ENCODE assay signal across 25 cellular contexts in the genomic region with DNA sequence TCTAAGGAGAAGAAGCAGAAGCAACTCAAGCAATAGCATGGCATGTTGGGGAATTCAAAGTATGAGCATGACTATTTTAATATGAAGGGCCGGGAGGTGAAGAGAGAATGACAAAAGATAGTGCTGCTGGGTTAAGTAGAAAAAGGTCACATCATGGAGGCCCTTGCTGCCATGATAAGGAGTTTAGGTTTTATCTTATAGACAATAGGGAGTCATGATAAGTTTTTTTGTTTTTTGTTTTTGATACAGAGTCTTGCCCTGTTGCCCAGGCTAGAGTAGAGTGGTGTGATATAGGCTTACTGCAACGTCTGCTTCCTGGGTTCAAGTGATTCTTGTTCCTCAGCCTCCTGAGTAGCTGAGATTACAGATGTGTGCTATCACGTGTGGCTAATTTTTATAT. TPM values are rescaled to one million over a fixed set of nuclear protein-coding genes. Genes with fewer than 3 reads are reported as not detected.
"Had no signal": no experiment of that assay in that cellular context is flagged by ENCODE, and none has a peak within 500 bp of the region (broad histone marks: within the 10 kb centered on the region; RNA-seq: fewer than 3 reads in every experiment).

No MANE protein-coding gene starts in this region.

- ATAC-seq: HepG2, Right ventricle myocardium inferior, SK-N-SH treated with all-trans-retinoic acid at 6 μM for 48 hours had no signal

- H3K4me2 ChIP-seq: KMS-11, PC-9 had no signal

- H3K9me3 ChIP-seq: Peyer's patch, SJCRH30 had no signal

- H3K4me1 ChIP-seq: Peyer's patch, SJCRH30 had no signal

- H3K27me3 ChIP-seq: Peyer's patch, SJCRH30 had no signal

- H3K36me3 ChIP-seq: SJCRH30 had no signal

- H2AFZ ChIP-seq: PC-9 had no signal

- H3K9ac ChIP-seq: KMS-11 had no signal

- DNase-seq: IMR-90; Kasumi-1; MM.1S; NCI-H1092 treated with DMSO at 0.1 percent for 48 hours; NCI-H1436 treated with DMSO at 0.1 percent for 48 hours; NCI-H1694; NCI-H187 treated with DMSO at 0.1 percent for 48 hours; NCI-H2029 treated with DMSO at 0.1 percent for 48 hours; NCI-H2171 treated with DMSO at 0.1 percent for 48 hours; NCI-H2227 treated with DMSO at 0.1 percent for 48 hours; NCI-H446; NCI-H510A; NCI-H524 treated with DMSO at 0.1 percent for 48 hours; NCI-H69; NCI-H774; NK-92 treated with Interleukin-12 subunit alpha and Interleukin-12 subunit beta, amount 100 ng/mL, for 24 hours; PC-9; Peyer's patch; SHP77 treated with DMSO at 0.1 percent for 48 hours; SJCRH30 had no signal

- H3K4me3 ChIP-seq: PC-9, Peyer's patch, SJCRH30 had no signal

- H3K27ac ChIP-seq: KMS-11, PC-9, Peyer's patch, SJCRH30 had no signal

RNA-seq across cellular contexts. Expression of a gene that starts 3.1 kb away (rescaled TPM):
- total RNA-seq: HT1080 had no signal

RNA-seq across cellular contexts. Expression of a gene that starts 31.0 kb away (rescaled TPM):
- total RNA-seq: HepG2 had no signal
